In genomic region chr10:102770792-102771191, GRCh38 we compare ENCODE assay signal across 16 cellular contexts. TPM values are rescaled to one million over a fixed set of nuclear protein-coding genes. Genes with fewer than 3 reads are reported as not detected.
DNase-seq lines count a peak whose midpoint lies in the region; ATAC-seq and TF ChIP-seq lines count a peak whose summit lies in the region.
"Had no signal": no experiment of that assay in that cellular context is flagged by ENCODE, and none has a peak within 500 bp of the region (broad histone marks: within the 10 kb centered on the region; RNA-seq: fewer than 3 reads in every experiment).

No MANE protein-coding gene starts in this region.

- no peak overlapping the region for H3K4me3 Mint-ChIP-seq in activated T-helper 17 cell treated with anti-CD3 and anti-CD28 coated beads, Interleukin-2, amount 50 U/mL, for 72 hours
- H3K4me3 Mint-ChIP-seq: activated naive CD8-positive, alpha-beta T cell had no signal

- H3K9me3 Mint-ChIP-seq in activated T-helper 17 cell treated with anti-CD3 and anti-CD28 coated beads, Interleukin-2, amount 50 U/mL, for 72 hours = no peaks in the 10 kb centered on the region

- H3K9ac ChIP-seq in smooth muscle cell (ENCODE audit: low read depth) = peak overlapping the region; percentile 1

- H3K4me2 ChIP-seq in hepatocyte (no peak overlapping the region), smooth muscle cell (peak overlapping the region; percentile 52)

- H3K27me3 ChIP-seq in hepatocyte = no peaks in the 10 kb centered on the region
- no peaks in the 10 kb centered on the region for H3K27me3 ChIP-seq in smooth muscle cell (ENCODE audit: low read depth)

- peak; percentile 36 for ATAC-seq in activated T-helper 17 cell treated with anti-CD3 and anti-CD28 coated beads, Interleukin-2, amount 50 U/mL, for 72 hours (replicated peaks)
- ATAC-seq: esophagus mucosa had no signal

- H3F3A ChIP-seq in smooth muscle cell (ENCODE audit: low read depth) = peaks cover 15% of the 10 kb centered on the region

- H3K27ac Mint-ChIP-seq in activated T-helper 17 cell treated with anti-CD3 and anti-CD28 coated beads, Interleukin-2, amount 50 U/mL, for 72 hours = peak overlapping the region; percentile 46
- H3K27ac Mint-ChIP-seq: progenitor cell of endocrine pancreas had no signal

- H3K27ac ChIP-seq in hepatocyte = peak overlapping the region; percentile 85
- H3K27ac ChIP-seq in smooth muscle cell (ENCODE audit: low read depth) = peak overlapping the region; percentile 66

- H3K36me3 ChIP-seq in hepatocyte (replicated peaks; ENCODE audit: insufficient read depth, low read depth) (no peaks in the 10 kb centered on the region), smooth muscle cell (ENCODE audit: low read depth) (no peaks in the 10 kb centered on the region)

- no peak overlapping the region for H3K4me3 ChIP-seq in hepatocyte
- H3K4me3 ChIP-seq in smooth muscle cell = no peak overlapping the region

- no peaks in the 10 kb centered on the region for H3K9me2 ChIP-seq in hepatocyte (replicated peaks; ENCODE audit: insufficient read depth)

- 86% methylated on average over 1 of the region's 1 CpG for WGBS in hepatocyte (ENCODE audit: low lambda C conversion rate, missing lambda C conversion rate)
- WGBS in smooth muscle cell (ENCODE audit: low lambda C conversion rate) = 25% methylated on average over 1 of the region's 1 CpG

- peaks cover 51% of the 10 kb centered on the region for H3K4me1 Mint-ChIP-seq in activated T-helper 17 cell treated with anti-CD3 and anti-CD28 coated beads, Interleukin-2, amount 50 U/mL, for 72 hours

- H3K79me2 ChIP-seq in hepatocyte (peaks cover 58% of the 10 kb centered on the region), smooth muscle cell (ENCODE audit: low read depth) (peaks cover 21% of the 10 kb centered on the region)

- DNase-seq in HCEC 1CT (peak; percentile 29), hepatocyte (ENCODE audit: low spot score) (no peak), smooth muscle cell (lab: John Stamatoyannopoulos, UW; ENCODE audit: unreplicated experiment) (no peak), EL (no peak), ecto neural progenitor cell (ENCODE audit: low spot score) (no peak), Ammon's horn (ENCODE audit: low spot score) (no peak), NCI-H2171 (lab: John Stamatoyannopoulos, UW) (no peak)
- DNase-seq: GF-D8; H7; midbrain; stimulated activated CD4-positive, alpha-beta T cell treated with anti-CD3 and anti-CD28 coated beads, Interleukin-4, amount 100 ng/mL, for 4 hours; stimulated activated naive CD4-positive, alpha-beta T cell had no signal

- peaks cover 47% of the 10 kb centered on the region for H3K4me1 ChIP-seq in hepatocyte (ENCODE audit: insufficient read depth)
- H3K4me1 ChIP-seq in smooth muscle cell (ENCODE audit: low read depth) = peaks cover 22% of the 10 kb centered on the region

- H3K9me3 ChIP-seq in hepatocyte (ENCODE audit: low read depth) = no peaks in the 10 kb centered on the region
- no peaks in the 10 kb centered on the region for H3K9me3 ChIP-seq in smooth muscle cell (replicated peaks; ENCODE audit: low read depth)

- H3K36me3 Mint-ChIP-seq in activated T-helper 17 cell treated with anti-CD3 and anti-CD28 coated beads, Interleukin-2, amount 50 U/mL, for 72 hours (ENCODE audit: low read depth) = peaks cover 23% of the 10 kb centered on the region

- no peaks in the 10 kb centered on the region for H3K27me3 Mint-ChIP-seq in activated T-helper 17 cell treated with anti-CD3 and anti-CD28 coated beads, Interleukin-2, amount 50 U/mL, for 72 hours
- H3K27me3 Mint-ChIP-seq: activated naive CD8-positive, alpha-beta T cell; progenitor cell of endocrine pancreas had no signal

- TF ChIP-seq CTCF in hepatocyte (IDR thresholded peaks at IDR 0.05; ENCODE audit: poor library complexity) (no peak), smooth muscle cell (IDR thresholded peaks at IDR 0.05; ENCODE audit: borderline replicate concordance, insufficient read depth, poor library complexity, severe bottlenecking) (no peak)

- H2AFZ ChIP-seq in hepatocyte (no peak overlapping the region), smooth muscle cell (ENCODE audit: low read depth) (no peak overlapping the region)

- H4K20me1 ChIP-seq in hepatocyte (ENCODE audit: insufficient read depth, poor library complexity, severe bottlenecking) (no peaks in the 10 kb centered on the region), smooth muscle cell (ENCODE audit: low read depth) (peaks cover 32% of the 10 kb centered on the region)

RNA-seq across cellular contexts. Expression of gene WBP1L, which starts 27.0 kb away (rescaled TPM):
- 10 to 100 TPM; 18.4 to 24.8 TPM for total RNA-seq in activated T-helper 17 cell treated with anti-CD3 and anti-CD28 coated beads, Interleukin-2, amount 50 U/mL, for 72 hours
- total RNA-seq in hepatocyte (57.1 and 57.8 TPM in 2 replicates), smooth muscle cell (33.9 and 45.3 TPM in 2 replicates)
- polyA plus RNA-seq in hepatocyte (21.6 and 24.5 TPM in 2 replicates), smooth muscle cell (18.0 and 18.2 TPM in 2 replicates)

RNA-seq across cellular contexts. Expression of gene SFXN2, which starts 56.4 kb away (rescaled TPM):
- total RNA-seq in activated T-helper 17 cell treated with anti-CD3 and anti-CD28 coated beads, Interleukin-2, amount 50 U/mL, for 72 hours = 10 to 100 TPM; 18.0 to 28.0 TPM
- total RNA-seq in hepatocyte (6.2 and 17.5 TPM in 2 replicates), smooth muscle cell (2.6 and 2.9 TPM in 2 replicates)
- polyA plus RNA-seq in hepatocyte (12.3 and 15.7 TPM in 2 replicates), smooth muscle cell (1.7 and 2.0 TPM in 2 replicates)

RNA-seq across cellular contexts. Expression of gene ARL3, which starts 56.6 kb away (rescaled TPM):
- total RNA-seq in activated T-helper 17 cell treated with anti-CD3 and anti-CD28 coated beads, Interleukin-2, amount 50 U/mL, for 72 hours = 10 to 100 TPM; 14.3 to 14.7 TPM
- total RNA-seq in hepatocyte (6.4 and 9.6 TPM in 2 replicates), smooth muscle cell (12.7 and 14.1 TPM in 2 replicates)
- polyA plus RNA-seq in hepatocyte (16.5 and 18.5 TPM in 2 replicates), smooth muscle cell (30.2 and 31.0 TPM in 2 replicates)
